Comparison of ENCODE assay signal across 20 cellular contexts in the genomic region with DNA sequence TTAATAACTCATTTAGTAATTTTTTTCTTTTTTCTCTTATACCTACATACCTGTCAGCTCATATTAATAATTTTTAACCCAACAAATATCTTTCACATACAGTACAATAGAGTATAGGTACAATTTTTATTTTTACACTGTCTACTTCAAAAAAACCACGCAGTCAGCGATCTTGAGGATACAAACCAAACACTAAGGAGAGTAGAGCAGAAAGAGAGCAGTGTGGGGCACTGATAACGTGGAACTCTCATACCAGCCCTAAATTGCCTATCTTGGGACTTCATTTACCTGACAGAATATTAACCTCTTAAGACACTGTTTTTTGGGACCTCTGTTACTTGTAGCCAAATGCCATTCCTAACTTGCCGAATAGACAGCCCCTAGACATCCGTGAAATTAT. TPM values are rescaled to one million over a fixed set of nuclear protein-coding genes. Genes with fewer than 3 reads are reported as not detected.
DNase-seq lines count a peak whose midpoint lies in the region; ATAC-seq, FAIRE-seq and TF ChIP-seq lines count a peak whose summit lies in the region.
"Had no signal": no experiment of that assay in that cellular context is flagged by ENCODE, and none has a peak within 500 bp of the region (broad histone marks: within the 10 kb centered on the region; RNA-seq: fewer than 3 reads in every experiment).

No MANE protein-coding gene starts in this region.

- H3K36me3 ChIP-seq in IMR-90 (ENCODE audit: control insufficient read depth, insufficient read depth, low read length), result peaks cover 15% of the 10 kb centered on the region
- peaks cover 42% of the 10 kb centered on the region for H3K36me3 ChIP-seq in K562 (ENCODE audit: control insufficient read depth, insufficient read depth, low read length)
- peaks cover 2 to 52% of the 10 kb centered on the region in 2 donors for H3K36me3 ChIP-seq in gastrocnemius medialis
- peaks cover 7% of the 10 kb centered on the region for H3K36me3 ChIP-seq in HAP-1 (replicated peaks)
- H3K36me3 ChIP-seq: BE2C had no signal

- H3K4me1 ChIP-seq in IMR-90 (ENCODE audit: control insufficient read depth, insufficient read depth, low read length) (peaks cover 2% of the 10 kb centered on the region; the same call in 1 of the 2 replicates), K562 (replicated peaks in 1 of 2; ENCODE audit: control insufficient read depth in 2 of 2, insufficient read depth in 2 of 2, low read length in 2 of 2) (peaks cover 3 to 30% of the 10 kb centered on the region in 2 experiments; a peak in 3 of 5 replicates), gastrocnemius medialis (peaks cover 14 to 25% of the 10 kb centered on the region in 2 donors), HAP-1 (no peaks in the 10 kb centered on the region)
- H3K4me1 ChIP-seq: BE2C had no signal

- H4K20me1 ChIP-seq in IMR-90 (ENCODE audit: insufficient read depth, low read length) (no peaks in the 10 kb centered on the region), K562 (replicated peaks; ENCODE audit: control insufficient read depth, insufficient read depth, low read length) (no peaks in the 10 kb centered on the region)

- H3K4me1 Mint-ChIP-seq in activated naive CD8-positive, alpha-beta T cell (ENCODE audit: low read depth), result peaks cover 40% of the 10 kb centered on the region
- H3K4me1 Mint-ChIP-seq in activated naive CD8-positive, alpha-beta T cell treated with anti-CD3 and anti-CD28 coated beads for 36 hours, result peaks cover 31% of the 10 kb centered on the region

- H3K9me3 Mint-ChIP-seq in activated naive CD8-positive, alpha-beta T cell (ENCODE audit: low read depth), result no peaks in the 10 kb centered on the region
- no peaks in the 10 kb centered on the region for H3K9me3 Mint-ChIP-seq in activated naive CD8-positive, alpha-beta T cell treated with anti-CD3 and anti-CD28 coated beads for 36 hours
- H3K9me3 Mint-ChIP-seq: CD4-positive, CD25-positive, alpha-beta regulatory T cell; CD8-positive, alpha-beta memory T cell; IgD-negative memory B cell had no signal

- H2BK5ac ChIP-seq in IMR-90 (ENCODE audit: low read depth, low read length, poor library complexity, severe bottlenecking), result no peak overlapping the region

- H2BK15ac ChIP-seq in IMR-90 (ENCODE audit: low read depth, low read length), result no peak overlapping the region

- CTCF ChIA-PET in IMR-90 (lab: Yijun Ruan, JAX) (no interaction called here), K562 (lab: Yijun Ruan, JAX; ENCODE audit: low intra/inter-chr PET ratio) (interaction anchor here (0.7 kb wide), 1 partner anchor 109 kb away, joined by 4 read pairs; no protein-coding TSS in a partner anchor)

- ATAC-seq in IMR-90 (ENCODE audit: low read depth) (no peak), K562 (peak; percentile 73), gastrocnemius medialis (no peak), GM21619 (IDR thresholded peaks at IDR 0.05; ENCODE audit: unreplicated experiment) (no peak)
- ATAC-seq: GM12878 had no signal

- H3K27me3 ChIP-seq in IMR-90 (ENCODE audit: control insufficient read depth, insufficient read depth, low read length) (no peaks in the 10 kb centered on the region), K562 (ENCODE audit: control insufficient read depth in 2 of 2, insufficient read depth in 2 of 2, low read length in 2 of 2) (no peaks in the 10 kb centered on the region), gastrocnemius medialis (no peaks in the 10 kb centered on the region), HAP-1 (ENCODE audit: low read depth) (no peaks in the 10 kb centered on the region)
- H3K27me3 ChIP-seq: BE2C had no signal

- dilution Hi-C loops in IMR-90 (cut with HindIII; ENCODE audit: low sequenced_read_pairs, unreplicated experiment), result no loop called here

- intact Hi-C loops in IMR-90 (cut with micrococcal nuclease), result no loop called here
- intact Hi-C loops in K562 (cut with micrococcal nuclease), result no loop called here
- intact Hi-C loops in gastrocnemius medialis (cut with DNase I; ENCODE audit: low total_unique reads), result no loop called here

- no peak overlapping the region for H3K4me3 ChIP-seq in IMR-90 (ENCODE audit: insufficient read depth, low read depth, low read length)
- no peak overlapping the region for H3K4me3 ChIP-seq in K562
- H3K4me3 ChIP-seq in gastrocnemius medialis, result no peak overlapping the region
- H3K4me3 ChIP-seq in HAP-1, result no peak overlapping the region
- H3K4me3 ChIP-seq: GM12878, GM23248 had no signal

- H3K36me3 Mint-ChIP-seq in activated naive CD8-positive, alpha-beta T cell, result peaks cover 18% of the 10 kb centered on the region
- H3K36me3 Mint-ChIP-seq in activated naive CD8-positive, alpha-beta T cell treated with anti-CD3 and anti-CD28 coated beads for 36 hours, result peaks cover 19% of the 10 kb centered on the region

- H2BK20ac ChIP-seq in IMR-90 (ENCODE audit: low read depth, low read length), result no peak overlapping the region

- H3K14ac ChIP-seq in IMR-90 (replicated peaks; ENCODE audit: low read depth, low read length), result no peak overlapping the region

- no CpG with 5 or more reads among the region's 5 CpGs for WGBS in IMR-90 (ENCODE audit: extremely low coverage in 2 of 2, insufficient read length in 1 of 2), 2 experiments
- 14% methylated on average over 5 of the region's 5 CpGs for WGBS in K562 (ENCODE audit: insufficient coverage, low coverage, missing lambda C conversion rate)

- TF ChIP-seq POLR2A in IMR-90 (IDR thresholded peaks at IDR 0.05; ENCODE audit: low read depth, low read length) (no peak), K562 (conservative IDR thresholded peaks at IDR 0.05) (no peak), gastrocnemius medialis (IDR thresholded peaks at IDR 0.05) (no peak)

- H3K79me1 ChIP-seq in IMR-90 (ENCODE audit: low read depth in 1 of 2, low read length in 2 of 2), result peaks cover 3 to 20% of the 10 kb centered on the region in 2 experiments; a peak in 3 of 4 replicates

- peak overlapping the region; percentile 13 for H3K27ac Mint-ChIP-seq in activated naive CD8-positive, alpha-beta T cell
- H3K27ac Mint-ChIP-seq in activated naive CD8-positive, alpha-beta T cell treated with anti-CD3 and anti-CD28 coated beads for 36 hours, result no peak overlapping the region
- H3K27ac Mint-ChIP-seq: CD4-positive, CD25-positive, alpha-beta regulatory T cell; IgD-negative memory B cell had no signal

- H2AK5ac ChIP-seq in IMR-90 (ENCODE audit: low read depth, low read length), result no peak overlapping the region

- in situ Hi-C loops in IMR-90 (cut with MboI; ENCODE audit: low sequenced_read_pairs), result loop anchor here (25.0 kb wide), 1 partner anchor 164 kb away; no protein-coding TSS in a partner anchor
- in situ Hi-C loops in K562 (cut with MboI), result no loop called here
- in situ Hi-C loops in gastrocnemius medialis (cut with MboI; ENCODE audit: low sequenced_read_pairs in 4 of 4), result loop anchor here (10.0 to 25.0 kb wide), 4 partner anchors 164 to 1224 kb away; a partner anchor contains a TSS
- in situ Hi-C loops in HAP-1 (cut with MboI; ENCODE audit: low sequenced_read_pairs), result no loop called here

- H4K8ac ChIP-seq in IMR-90 (ENCODE audit: low read depth in 2 of 2, low read length in 2 of 2), result no peak overlapping the region

- DNase-seq in activated naive CD8-positive, alpha-beta T cell treated with anti-CD3 and anti-CD28 coated beads for 36 hours, result no peak
- DNase-seq in IMR-90 (no peak), K562 (ENCODE audit: extremely low read depth in 1 of 4, low spot score in 3 of 4) (peak in 2 of 4 experiments; percentile 52 to 71), gastrocnemius medialis (no peak), HAP-1 (ENCODE audit: low spot score in 2 of 2) (no peak)
- DNase-seq: 8988T; BE2C; C1 segment of cervical spinal cord; Caco-2; CD4-positive, CD25-positive, alpha-beta regulatory T cell; CD8-positive, alpha-beta memory T cell; DMS153; DMS79 treated with DMSO at 0.1 percent for 48 hours; GM23248; HCEC 1CT; KG1 had no signal

- H3K9me3 ChIP-seq in IMR-90 (ENCODE audit: control insufficient read depth, insufficient read depth, low read length) (no peaks in the 10 kb centered on the region), K562 (replicated peaks; ENCODE audit: control insufficient read depth, insufficient read depth, low read depth, low read length) (no peaks in the 10 kb centered on the region), gastrocnemius medialis (no peaks in the 10 kb centered on the region), HAP-1 (no peaks in the 10 kb centered on the region)
- H3K9me3 ChIP-seq: BE2C, Caco-2 had no signal

- H3K4me3 Mint-ChIP-seq in activated naive CD8-positive, alpha-beta T cell, result no peak overlapping the region
- H3K4me3 Mint-ChIP-seq in activated naive CD8-positive, alpha-beta T cell treated with anti-CD3 and anti-CD28 coated beads for 36 hours, result no peak overlapping the region
- H3K4me3 Mint-ChIP-seq: CD8-positive, alpha-beta memory T cell; IgD-negative memory B cell had no signal

- no peak overlapping the region for H3K18ac ChIP-seq in IMR-90 (ENCODE audit: low read depth, low read length)

- H3K4ac ChIP-seq in IMR-90 (ENCODE audit: low read depth, low read length), result no peak overlapping the region

- no peak overlapping the region for H4K5ac ChIP-seq in IMR-90 (ENCODE audit: low read depth, low read length)

- H3K9ac ChIP-seq in IMR-90 (ENCODE audit: low read depth, low read length) (no peak overlapping the region), K562 (ENCODE audit: insufficient read depth in 1 of 2, low read depth in 2 of 2, low read length in 2 of 2) (0 out of 4 replicates have a peak overlapping the region, but pooled peaks of 1 of the 2 experiments have one; percentile 15)
- H3K9ac ChIP-seq: GM23248 had no signal

- H3K27me3 Mint-ChIP-seq in activated naive CD8-positive, alpha-beta T cell, result no peaks in the 10 kb centered on the region
- no peaks in the 10 kb centered on the region for H3K27me3 Mint-ChIP-seq in activated naive CD8-positive, alpha-beta T cell treated with anti-CD3 and anti-CD28 coated beads for 36 hours
- H3K27me3 Mint-ChIP-seq: CD4-positive, CD25-positive, alpha-beta regulatory T cell; CD8-positive, alpha-beta memory T cell; IgD-negative memory B cell had no signal

- POLR2A ChIA-PET in IMR-90 (lab: Charles Lee; ENCODE audit: unreplicated experiment) (no interaction called here), K562 (lab: Yijun Ruan, JAX) (no interaction called here)

- no peak overlapping the region for H2AK9ac ChIP-seq in IMR-90 (replicated peaks; ENCODE audit: low read depth, low read length, poor library complexity)

- H3K79me2 ChIP-seq in K562 (ENCODE audit: control insufficient read depth, insufficient read depth, low read length), result peaks cover 32% of the 10 kb centered on the region

- H3K56ac ChIP-seq in IMR-90 (ENCODE audit: extremely low read depth, insufficient read depth, low read length), result no peak overlapping the region

- H3K4me2 ChIP-seq in IMR-90 (ENCODE audit: low read depth, low read length) (no peak overlapping the region), K562 (ENCODE audit: insufficient read depth, low read length) (0 out of 2 replicates have a peak overlapping the region, but pooled peaks have one; percentile 32)

- BruUV-seq in IMR-90 (replicated peaks; lab: Mats Ljungman, UMichigan) (no TSS peak), K562 (replicated peaks; lab: Mats Ljungman, UMichigan) (no TSS peak)

- H3K27ac ChIP-seq in IMR-90 (ENCODE audit: insufficient read depth, low read length) (no peak overlapping the region), K562 (ENCODE audit: extremely low read depth, low read depth, low read length) (peak overlapping the region; percentile 24; the same call in 2 of the 3 replicates), gastrocnemius medialis (no peak overlapping the region)
- H3K27ac ChIP-seq: GM23248 had no signal

- no peak overlapping the region for H3K23ac ChIP-seq in IMR-90 (ENCODE audit: low read depth, low read length)

- peak; percentile 72 for FAIRE-seq in K562 (lab: Jason Lieb, UNC)
- FAIRE-seq: GM12878 had no signal

- H3K9me1 ChIP-seq in IMR-90 (ENCODE audit: insufficient read depth, low read length), result no peaks in the 10 kb centered on the region
- no peaks in the 10 kb centered on the region for H3K9me1 ChIP-seq in K562 (ENCODE audit: control insufficient read depth, insufficient read depth, low read length)

- TF ChIP-seq RAD21 in IMR-90 (IDR thresholded peaks at IDR 0.05; ENCODE audit: low read length), result no peak
- no peak for TF ChIP-seq RAD21 in K562 (CRISPR knock-in tag; conservative IDR thresholded peaks at IDR 0.05 in 1 of 2, IDR thresholded peaks at IDR 0.05 in 1 of 2)

- TF ChIP-seq CTCF in IMR-90 (conservative IDR thresholded peaks at IDR 0.05; ENCODE audit: low read depth, low read length) (no peak), K562 (IDR thresholded peaks at IDR 0.05 in 2 of 3, conservative IDR thresholded peaks at IDR 0.05 in 1 of 3; ENCODE audit: insufficient read depth in 2 of 3, low read depth in 1 of 3, low read length in 3 of 3) (no peak), gastrocnemius medialis (IDR thresholded peaks at IDR 0.05 in 4 of 5, conservative IDR thresholded peaks at IDR 0.05 in 1 of 5) (no peak)

- no peak for TF ChIP-seq EP300 in K562 (IDR thresholded peaks at IDR 0.05; ENCODE audit: low read length)

- no peak overlapping the region for H2BK120ac ChIP-seq in IMR-90 (ENCODE audit: low read depth, low read length)

- H2AFZ ChIP-seq in IMR-90 (replicated peaks; ENCODE audit: low read length, poor library complexity), result no peak overlapping the region
- H2AFZ ChIP-seq in K562 (ENCODE audit: low read depth, low read length), result no peak overlapping the region; the same call in 1 of the 2 replicates

- H4K91ac ChIP-seq in IMR-90 (ENCODE audit: insufficient read depth, low read depth, low read length), result no peak overlapping the region

RNA-seq across cellular contexts. Expression of a gene that starts 5.5 kb away (rescaled TPM):
- 10 to 100 TPM; 23.1 to 27.7 TPM for total RNA-seq in activated naive CD8-positive, alpha-beta T cell treated with anti-CD3 and anti-CD28 coated beads for 36 hours
- total RNA-seq in IMR-90 (2012; rRNA removed), result 21.9 and 25.3 TPM in 2 replicates
- 8.6 and 11.0 TPM in 2 replicates for polyA plus RNA-seq in IMR-90 (2012; rRNA removed)
- 1.4 and 2.6 TPM in 2 replicates for polyA plus RNA-seq in IMR-90 (2012; cell fraction: cytosol; rRNA removed)
- polyA plus RNA-seq in IMR-90 (2012; cell fraction: nucleus; rRNA removed; ENCODE audit: low replicate concordance), result 1.0 and 8.2 TPM in 2 replicates
- 22.9 and 43.0 TPM in 2 replicates for total RNA-seq in K562 (2011; cell fraction: chromatin; rRNA removed; ENCODE audit: low replicate concordance)
- total RNA-seq in K562 (2011; cell fraction: nucleolus; rRNA removed), result 6.6 and 7.0 TPM in 2 replicates
- total RNA-seq in K562 (2011; cell fraction: nucleoplasm; rRNA removed), result 12.3 and 13.7 TPM in 2 replicates
- 22.1 and 29.3 TPM in 2 replicates for total RNA-seq in K562 (2014; rRNA removed)
- 36.8 and 39.4 TPM in 2 replicates for total RNA-seq in K562 (2014; rRNA removed; fragmentation: Illumina TruSeq; extraction: Trizol)
- 35.3 and 42.2 TPM in 2 replicates for total RNA-seq in K562 (2015; rRNA removed; fragmentation: Illumina TruSeq; extraction: Trizol)
- total RNA-seq in K562 (2021), result 29.2 and 32.9 TPM in 2 replicates
- polyA plus RNA-seq in K562 (2011; rRNA removed), result 61.5 and 88.9 TPM in 2 replicates
- 19.8 and 40.6 TPM in 2 replicates for polyA plus RNA-seq in K562 (2011; cell fraction: cytosol; rRNA removed)
- 21.5 and 37.9 TPM in 2 replicates for polyA plus RNA-seq in K562 (2011; cell fraction: nucleus; rRNA removed)
- 19.5 and 20.8 TPM in 2 replicates for polyA plus RNA-seq in K562 (2012)
- polyA plus RNA-seq in K562 (2014; fragmentation: Illumina TruSeq; extraction: Trizol), result 36.8 and 45.4 TPM in 2 replicates
- 1 to 10 TPM; 6.4 to 7.9 TPM for polyA plus RNA-seq in K562 (2014; fragmentation: Nextera tagmentation; extraction: Ambion mirVana)
- polyA plus RNA-seq in K562 (2014; rRNA removed), result 22.1 and 23.3 TPM in 2 replicates
- 145 and 148 TPM in 2 replicates for polyA minus RNA-seq in K562 (2011; rRNA and poly(A)+ RNA removed)
- 50.5 and 61.9 TPM in 2 replicates for polyA minus RNA-seq in K562 (2011; cell fraction: cytosol; rRNA and poly(A)+ RNA removed)
- 8.5 and 19.8 TPM in 2 replicates for polyA minus RNA-seq in K562 (2011; cell fraction: nucleus; rRNA and poly(A)+ RNA removed)
- total RNA-seq in gastrocnemius medialis, result 10 to 100 TPM; 24.9 to 42.8 (median 30.0) TPM

RNA-seq across cellular contexts. Expression of a gene that starts 5.8 kb away (rescaled TPM):
- 1 to 10 TPM; 1.4 to 1.8 TPM for total RNA-seq in activated naive CD8-positive, alpha-beta T cell treated with anti-CD3 and anti-CD28 coated beads for 36 hours
- total RNA-seq in IMR-90 (2012; rRNA removed) (2.7 and 4.2 TPM in 2 replicates), K562 (2014; rRNA removed) (1.5 and 1.6 TPM in 2 replicates), K562 (2014; rRNA removed; fragmentation: Illumina TruSeq; extraction: Trizol) (3.1 and 3.9 TPM in 2 replicates), K562 (2015; rRNA removed; fragmentation: Illumina TruSeq; extraction: Trizol) (2.7 and 2.9 TPM in 2 replicates), K562 (2021) (2.2 TPM in 2 replicates), gastrocnemius medialis (1 to 10 TPM; 3.4 to 6.2 (median 4.6) TPM)
- polyA plus RNA-seq in IMR-90 (2012; rRNA removed) (0.80 and 0.82 TPM in 2 replicates), K562 (2011; rRNA removed) (2.9 and 3.4 TPM in 2 replicates), K562 (2014; fragmentation: Illumina TruSeq; extraction: Trizol) (1.9 and 2.3 TPM in 2 replicates), K562 (2014; fragmentation: Nextera tagmentation; extraction: Ambion mirVana) (1 to 10 TPM; 1.5 to 2.3 TPM), K562 (2014; rRNA removed) (1.6 and 2.0 TPM in 2 replicates)
- 0.11 and 0.18 TPM in 2 replicates for polyA plus RNA-seq in IMR-90 (2012; cell fraction: cytosol; rRNA removed)
- polyA plus RNA-seq in IMR-90 (2012; cell fraction: nucleus; rRNA removed; ENCODE audit: low replicate concordance), result 0.14 and 2.0 TPM in 2 replicates
- 2.0 and 10.0 TPM in 2 replicates for total RNA-seq in K562 (2011; cell fraction: chromatin; rRNA removed; ENCODE audit: low replicate concordance)
- 0.92 and 1.3 TPM in 2 replicates for total RNA-seq in K562 (2011; cell fraction: nucleolus; rRNA removed)
- total RNA-seq in K562 (2011; cell fraction: nucleoplasm; rRNA removed), result 2.8 and 2.9 TPM in 2 replicates
- 0.42 and 1.2 TPM in 2 replicates for polyA plus RNA-seq in K562 (2011; cell fraction: cytosol; rRNA removed)
- polyA plus RNA-seq in K562 (2011; cell fraction: nucleus; rRNA removed), result 2.0 and 2.6 TPM in 2 replicates
- polyA plus RNA-seq in K562 (2012), result 1.9 and 2.5 TPM in 2 replicates
- 3.9 and 4.8 TPM in 2 replicates for polyA minus RNA-seq in K562 (2011; rRNA and poly(A)+ RNA removed)
- 1.5 and 2.1 TPM in 2 replicates for polyA minus RNA-seq in K562 (2011; cell fraction: cytosol; rRNA and poly(A)+ RNA removed)
- 1.9 and 3.9 TPM in 2 replicates for polyA minus RNA-seq in K562 (2011; cell fraction: nucleus; rRNA and poly(A)+ RNA removed)

Comparison
In these comparisons a context has a peak if more than half of its experiments do, and no peak if none do; other contexts are left out.
1. in situ Hi-C loops: an anchor here in IMR-90 (25.0 kb wide) and gastrocnemius medialis (10.0 to 25.0 kb wide); none called in K562 and HAP-1.